ENCODE assay signal across 8 cellular contexts in genomic region chr1:12435639-12436344, GRCh38.
DNase-seq lines count a peak whose midpoint lies in the region; ATAC-seq and TF ChIP-seq lines count a peak whose summit lies in the region.

No MANE protein-coding gene starts in this region.

- no peaks in the 10 kb centered on the region for H3K9me3 Mint-ChIP-seq in activated T-cell treated with anti-CD3 and anti-CD28 coated beads, Interleukin-2, amount 50 U/mL, for 72 hours

- H3K23ac ChIP-seq in mesenchymal stem cell (ENCODE audit: low read length in 2 of 2) = no peak overlapping the region

- peaks cover 77% of the 10 kb centered on the region for H3K4me1 Mint-ChIP-seq in activated T-cell treated with anti-CD3 and anti-CD28 coated beads, Interleukin-2, amount 50 U/mL, for 72 hours (ENCODE audit: low read depth)

- peak overlapping the region; percentile 35 for H3K27ac Mint-ChIP-seq in activated T-cell treated with anti-CD3 and anti-CD28 coated beads, Interleukin-2, amount 50 U/mL, for 72 hours

- H4K8ac ChIP-seq in mesenchymal stem cell (ENCODE audit: low read length) = no peak overlapping the region

- peak; percentile 78 for ATAC-seq in HG03139 (IDR thresholded peaks at IDR 0.05; ENCODE audit: unreplicated experiment)
- peak; percentile 79 to 82 for ATAC-seq in activated T-cell treated with anti-CD3 and anti-CD28 coated beads, Interleukin-2, amount 50 U/mL, for 72 hours (replicated peaks in 1 of 2)
- ATAC-seq in lower lobe of right lung = peak; percentile 20 to 40

- no peak overlapping the region for H2BK5ac ChIP-seq in mesenchymal stem cell (ENCODE audit: low read depth, low read length, poor library complexity, severe bottlenecking)

- H3K36me3 ChIP-seq in lower lobe of right lung (peaks cover 5% of the 10 kb centered on the region), mesenchymal stem cell (ENCODE audit: control insufficient read depth in 1 of 2, insufficient read depth in 2 of 2, low read depth in 1 of 2, low read length in 2 of 2) (peaks cover 4 to 18% of the 10 kb centered on the region in 2 experiments)

- no peak overlapping the region for H3K4me2 ChIP-seq in mesenchymal stem cell (ENCODE audit: low read length, poor library complexity, severe bottlenecking)

- H3K9me3 ChIP-seq in lower lobe of right lung (no peaks in the 10 kb centered on the region), mesenchymal stem cell (ENCODE audit: control insufficient read depth, low read length) (no peaks in the 10 kb centered on the region)

- H3K4ac ChIP-seq in mesenchymal stem cell (ENCODE audit: low read depth in 1 of 2, low read length in 2 of 2) = no peak overlapping the region

- TF ChIP-seq CTCF in lower lobe of right lung (IDR thresholded peaks at IDR 0.05) = no peak

- H3K4me3 Mint-ChIP-seq in activated T-cell treated with anti-CD3 and anti-CD28 coated beads, Interleukin-2, amount 50 U/mL, for 72 hours = peak overlapping the region; percentile 74 to 89

- H3K27me3 ChIP-seq in lower lobe of right lung (ENCODE audit: low read depth) (no peaks in the 10 kb centered on the region), mesenchymal stem cell (ENCODE audit: control insufficient read depth in 1 of 2, insufficient read depth in 1 of 2, low read length in 2 of 2) (no peaks in the 10 kb centered on the region)

- H3K27me3 Mint-ChIP-seq in activated T-cell treated with anti-CD3 and anti-CD28 coated beads, Interleukin-2, amount 50 U/mL, for 72 hours (ENCODE audit: low read depth) = no peaks in the 10 kb centered on the region

- H2BK15ac ChIP-seq in mesenchymal stem cell (ENCODE audit: low read depth, poor library complexity, severe bottlenecking) = no peak overlapping the region

- H3K18ac ChIP-seq in mesenchymal stem cell (ENCODE audit: low read depth in 1 of 2, low read length in 2 of 2) = no peak overlapping the region

- H4K91ac ChIP-seq in mesenchymal stem cell (ENCODE audit: low read length) = no peak overlapping the region

- DNase-seq in activated CD8-positive, alpha-beta memory T cell treated with anti-CD3 and anti-CD28 coated beads for 24 hours = peak; percentile 79
- no peak for DNase-seq in activated CD8-positive, alpha-beta memory T cell treated with anti-CD3 and anti-CD28 coated beads, Interleukin-2, amount 50 U/mL, for 4 hours
- peak; percentile 58 to 71 for DNase-seq in activated T-cell treated with anti-CD3 and anti-CD28 coated beads, Interleukin-2, amount 50 U/mL, for 72 hours
- no peak for DNase-seq in lower lobe of right lung
- DNase-seq in NCI-H1092 (lab: John Stamatoyannopoulos, UW) = no peak
- no peak for DNase-seq in mesenchymal stem cell
- DNase-seq in HuH-7.5 (ENCODE audit: low spot score) = no peak

- H3K4me1 ChIP-seq in lower lobe of right lung = peaks cover 61% of the 10 kb centered on the region
- peaks cover 18% of the 10 kb centered on the region for H3K4me1 ChIP-seq in mesenchymal stem cell (ENCODE audit: control insufficient read depth, insufficient read depth, low read depth, low read length)

- no peak overlapping the region for H2AFZ ChIP-seq in mesenchymal stem cell (ENCODE audit: low read depth, low read length)

- H3K36me3 Mint-ChIP-seq in activated T-cell treated with anti-CD3 and anti-CD28 coated beads, Interleukin-2, amount 50 U/mL, for 72 hours (ENCODE audit: insufficient read depth in 2 of 2) = peaks cover 12 to 23% of the 10 kb centered on the region in 2 donors

- no peak overlapping the region for H2BK120ac ChIP-seq in mesenchymal stem cell (ENCODE audit: low read depth, low read length)

- H3K4me3 ChIP-seq in lower lobe of right lung (no peak overlapping the region), mesenchymal stem cell (ENCODE audit: insufficient read depth in 1 of 2, low read depth in 1 of 2, low read length in 2 of 2) (no peak overlapping the region)

- H3K27ac ChIP-seq in lower lobe of right lung (peak overlapping the region; percentile 43), mesenchymal stem cell (ENCODE audit: low read length, poor library complexity, severe bottlenecking) (no peak overlapping the region)

- H2AK5ac ChIP-seq in mesenchymal stem cell (ENCODE audit: low read length, severe bottlenecking) = no peak overlapping the region

- 87% methylated on average over 6 of the region's 8 CpGs for WGBS in mesenchymal stem cell

- intact Hi-C loops in lower lobe of right lung (cut with DNase I) = no loop called here

- H3K9ac ChIP-seq in mesenchymal stem cell (ENCODE audit: low read length) = no peak overlapping the region

- H3K79me1 ChIP-seq in mesenchymal stem cell (replicated peaks; ENCODE audit: low read length, poor library complexity, severe bottlenecking) = peaks cover 4% of the 10 kb centered on the region

- no peak overlapping the region for H2BK12ac ChIP-seq in mesenchymal stem cell (ENCODE audit: low read length in 2 of 2)

- no peak overlapping the region for H3K14ac ChIP-seq in mesenchymal stem cell (ENCODE audit: low read length in 2 of 2)

Comparison
In these comparisons a context has a peak if more than half of its experiments do, and no peak if none do; other contexts are left out.
1. DNase-seq: peak in activated CD8-positive, alpha-beta memory T cell treated with anti-CD3 and anti-CD28 coated beads for 24 hours (single experiment) and activated T-cell treated with anti-CD3 and anti-CD28 coated beads, Interleukin-2, amount 50 U/mL, for 72 hours (2 of 2); none in activated CD8-positive, alpha-beta memory T cell treated with anti-CD3 and anti-CD28 coated beads, Interleukin-2, amount 50 U/mL, for 4 hours (single experiment), lower lobe of right lung (single experiment), NCI-H1092 (single experiment), mesenchymal stem cell (single experiment) and HuH-7.5 (single experiment).
2. ATAC-seq: peak in every context shown above with its lines; median percentile 80 in activated T-cell treated with anti-CD3 and anti-CD28 coated beads, Interleukin-2, amount 50 U/mL, for 72 hours; 78 in HG03139; 30 in lower lobe of right lung.